1 cellular context compared by ENCODE assay signal in the genomic region with DNA sequence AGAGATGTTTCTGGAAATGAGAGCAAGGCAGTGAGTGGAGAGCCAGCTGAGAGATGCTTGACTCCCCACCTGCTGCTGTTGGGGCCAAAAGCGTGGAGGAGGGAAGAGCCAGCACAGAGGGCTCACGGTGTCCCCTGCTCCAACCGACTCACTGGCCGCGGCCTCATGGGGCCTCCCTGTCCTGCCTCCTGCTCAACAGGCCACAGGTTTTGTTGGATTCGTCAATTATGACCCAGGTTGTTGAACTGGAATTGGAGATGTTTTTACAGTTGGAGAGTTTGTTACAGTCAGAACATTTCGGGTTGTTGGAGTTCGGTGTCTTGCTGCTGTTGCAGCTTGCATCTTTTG.
TF ChIP-seq lines count a peak whose summit lies in the region.

No MANE protein-coding gene starts in this region.

TF ChIP-seq in GM23338, 12 proteins besides CTCF, POLR2A, EP300 and RAD21:
- TF ChIP-seq CREB1 (CRISPR knock-in tag; IDR thresholded peaks at IDR 0.05; ENCODE audit: low read depth): no peak
- no peak for TF ChIP-seq NANOG (IDR thresholded peaks at IDR 0.05; ENCODE audit: borderline replicate concordance)
- TF ChIP-seq, protein P1, sequence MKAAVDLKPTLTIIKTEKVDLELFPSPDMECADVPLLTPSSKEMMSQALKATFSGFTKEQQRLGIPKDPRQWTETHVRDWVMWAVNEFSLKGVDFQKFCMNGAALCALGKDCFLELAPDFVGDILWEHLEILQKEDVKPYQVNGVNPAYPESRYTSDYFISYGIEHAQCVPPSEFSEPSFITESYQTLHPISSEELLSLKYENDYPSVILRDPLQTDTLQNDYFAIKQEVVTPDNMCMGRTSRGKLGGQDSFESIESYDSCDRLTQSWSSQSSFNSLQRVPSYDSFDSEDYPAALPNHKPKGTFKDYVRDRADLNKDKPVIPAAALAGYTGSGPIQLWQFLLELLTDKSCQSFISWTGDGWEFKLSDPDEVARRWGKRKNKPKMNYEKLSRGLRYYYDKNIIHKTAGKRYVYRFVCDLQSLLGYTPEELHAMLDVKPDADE (IDR thresholded peaks at IDR 0.05): no peak
- no peak for TF ChIP-seq ZNF331 (CRISPR knock-in tag; IDR thresholded peaks at IDR 0.05; ENCODE audit: low read depth)
- TF ChIP-seq STAT1 (IDR thresholded peaks at IDR 0.05; ENCODE audit: unreplicated experiment): no peak
- TF ChIP-seq POLR2AphosphoS5 (IDR thresholded peaks at IDR 0.05; ENCODE audit: low read depth): no peak
- TF ChIP-seq JUNB (IDR thresholded peaks at IDR 0.05; ENCODE audit: unreplicated experiment): no peak
- no peak for TF ChIP-seq EZH2 (IDR thresholded peaks at IDR 0.05; ENCODE audit: low read depth, unreplicated experiment)
- no peak for TF ChIP-seq EZH2phosphoT487 (IDR thresholded peaks at IDR 0.05; ENCODE audit: unreplicated experiment)
- TF ChIP-seq, protein P2, sequence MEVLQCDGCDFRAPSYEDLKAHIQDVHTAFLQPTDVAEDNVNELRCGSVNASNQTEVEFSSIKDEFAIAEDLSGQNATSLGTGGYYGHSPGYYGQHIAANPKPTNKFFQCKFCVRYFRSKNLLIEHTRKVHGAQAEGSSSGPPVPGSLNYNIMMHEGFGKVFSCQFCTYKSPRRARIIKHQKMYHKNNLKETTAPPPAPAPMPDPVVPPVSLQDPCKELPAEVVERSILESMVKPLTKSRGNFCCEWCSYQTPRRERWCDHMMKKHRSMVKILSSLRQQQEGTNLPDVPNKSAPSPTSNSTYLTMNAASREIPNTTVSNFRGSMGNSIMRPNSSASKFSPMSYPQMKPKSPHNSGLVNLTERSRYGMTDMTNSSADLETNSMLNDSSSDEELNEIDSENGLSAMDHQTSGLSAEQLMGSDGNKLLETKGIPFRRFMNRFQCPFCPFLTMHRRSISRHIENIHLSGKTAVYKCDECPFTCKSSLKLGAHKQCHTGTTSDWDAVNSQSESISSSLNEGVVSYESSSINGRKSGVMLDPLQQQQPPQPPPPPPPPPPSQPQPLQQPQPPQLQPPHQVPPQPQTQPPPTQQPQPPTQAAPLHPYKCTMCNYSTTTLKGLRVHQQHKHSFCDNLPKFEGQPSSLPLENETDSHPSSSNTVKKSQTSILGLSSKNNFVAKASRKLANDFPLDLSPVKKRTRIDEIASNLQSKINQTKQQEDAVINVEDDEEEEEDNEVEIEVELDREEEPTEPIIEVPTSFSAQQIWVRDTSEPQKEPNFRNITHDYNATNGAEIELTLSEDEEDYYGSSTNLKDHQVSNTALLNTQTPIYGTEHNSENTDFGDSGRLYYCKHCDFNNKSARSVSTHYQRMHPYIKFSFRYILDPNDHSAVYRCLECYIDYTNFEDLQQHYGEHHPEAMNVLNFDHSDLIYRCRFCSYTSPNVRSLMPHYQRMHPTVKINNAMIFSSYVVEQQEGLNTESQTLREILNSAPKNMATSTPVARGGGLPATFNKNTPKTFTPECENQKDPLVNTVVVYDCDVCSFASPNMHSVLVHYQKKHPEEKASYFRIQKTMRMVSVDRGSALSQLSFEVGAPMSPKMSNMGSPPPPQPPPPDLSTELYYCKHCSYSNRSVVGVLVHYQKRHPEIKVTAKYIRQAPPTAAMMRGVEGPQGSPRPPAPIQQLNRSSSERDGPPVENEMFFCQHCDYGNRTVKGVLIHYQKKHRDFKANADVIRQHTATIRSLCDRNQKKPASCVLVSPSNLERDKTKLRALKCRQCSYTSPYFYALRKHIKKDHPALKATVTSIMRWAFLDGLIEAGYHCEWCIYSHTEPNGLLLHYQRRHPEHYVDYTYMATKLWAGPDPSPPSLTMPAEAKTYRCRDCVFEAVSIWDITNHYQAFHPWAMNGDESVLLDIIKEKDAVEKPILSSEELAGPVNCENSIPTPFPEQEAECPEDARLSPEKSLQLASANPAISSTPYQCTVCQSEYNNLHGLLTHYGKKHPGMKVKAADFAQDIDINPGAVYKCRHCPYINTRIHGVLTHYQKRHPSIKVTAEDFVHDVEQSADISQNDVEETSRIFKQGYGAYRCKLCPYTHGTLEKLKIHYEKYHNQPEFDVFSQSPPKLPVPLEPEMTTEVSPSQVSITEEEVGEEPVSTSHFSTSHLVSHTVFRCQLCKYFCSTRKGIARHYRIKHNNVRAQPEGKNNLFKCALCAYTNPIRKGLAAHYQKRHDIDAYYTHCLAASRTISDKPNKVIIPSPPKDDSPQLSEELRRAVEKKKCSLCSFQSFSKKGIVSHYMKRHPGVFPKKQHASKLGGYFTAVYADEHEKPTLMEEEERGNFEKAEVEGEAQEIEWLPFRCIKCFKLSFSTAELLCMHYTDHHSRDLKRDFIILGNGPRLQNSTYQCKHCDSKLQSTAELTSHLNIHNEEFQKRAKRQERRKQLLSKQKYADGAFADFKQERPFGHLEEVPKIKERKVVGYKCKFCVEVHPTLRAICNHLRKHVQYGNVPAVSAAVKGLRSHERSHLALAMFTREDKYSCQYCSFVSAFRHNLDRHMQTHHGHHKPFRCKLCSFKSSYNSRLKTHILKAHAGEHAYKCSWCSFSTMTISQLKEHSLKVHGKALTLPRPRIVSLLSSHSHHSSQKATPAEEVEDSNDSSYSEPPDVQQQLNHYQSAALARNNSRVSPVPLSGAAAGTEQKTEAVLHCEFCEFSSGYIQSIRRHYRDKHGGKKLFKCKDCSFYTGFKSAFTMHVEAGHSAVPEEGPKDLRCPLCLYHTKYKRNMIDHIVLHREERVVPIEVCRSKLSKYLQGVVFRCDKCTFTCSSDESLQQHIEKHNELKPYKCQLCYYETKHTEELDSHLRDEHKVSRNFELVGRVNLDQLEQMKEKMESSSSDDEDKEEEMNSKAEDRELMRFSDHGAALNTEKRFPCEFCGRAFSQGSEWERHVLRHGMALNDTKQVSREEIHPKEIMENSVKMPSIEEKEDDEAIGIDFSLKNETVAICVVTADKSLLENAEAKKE (CRISPR knock-in tag; IDR thresholded peaks at IDR 0.05): no peak
- TF ChIP-seq ZNF114 (CRISPR knock-in tag; IDR thresholded peaks at IDR 0.05): no peak
- TF ChIP-seq, protein P3, sequence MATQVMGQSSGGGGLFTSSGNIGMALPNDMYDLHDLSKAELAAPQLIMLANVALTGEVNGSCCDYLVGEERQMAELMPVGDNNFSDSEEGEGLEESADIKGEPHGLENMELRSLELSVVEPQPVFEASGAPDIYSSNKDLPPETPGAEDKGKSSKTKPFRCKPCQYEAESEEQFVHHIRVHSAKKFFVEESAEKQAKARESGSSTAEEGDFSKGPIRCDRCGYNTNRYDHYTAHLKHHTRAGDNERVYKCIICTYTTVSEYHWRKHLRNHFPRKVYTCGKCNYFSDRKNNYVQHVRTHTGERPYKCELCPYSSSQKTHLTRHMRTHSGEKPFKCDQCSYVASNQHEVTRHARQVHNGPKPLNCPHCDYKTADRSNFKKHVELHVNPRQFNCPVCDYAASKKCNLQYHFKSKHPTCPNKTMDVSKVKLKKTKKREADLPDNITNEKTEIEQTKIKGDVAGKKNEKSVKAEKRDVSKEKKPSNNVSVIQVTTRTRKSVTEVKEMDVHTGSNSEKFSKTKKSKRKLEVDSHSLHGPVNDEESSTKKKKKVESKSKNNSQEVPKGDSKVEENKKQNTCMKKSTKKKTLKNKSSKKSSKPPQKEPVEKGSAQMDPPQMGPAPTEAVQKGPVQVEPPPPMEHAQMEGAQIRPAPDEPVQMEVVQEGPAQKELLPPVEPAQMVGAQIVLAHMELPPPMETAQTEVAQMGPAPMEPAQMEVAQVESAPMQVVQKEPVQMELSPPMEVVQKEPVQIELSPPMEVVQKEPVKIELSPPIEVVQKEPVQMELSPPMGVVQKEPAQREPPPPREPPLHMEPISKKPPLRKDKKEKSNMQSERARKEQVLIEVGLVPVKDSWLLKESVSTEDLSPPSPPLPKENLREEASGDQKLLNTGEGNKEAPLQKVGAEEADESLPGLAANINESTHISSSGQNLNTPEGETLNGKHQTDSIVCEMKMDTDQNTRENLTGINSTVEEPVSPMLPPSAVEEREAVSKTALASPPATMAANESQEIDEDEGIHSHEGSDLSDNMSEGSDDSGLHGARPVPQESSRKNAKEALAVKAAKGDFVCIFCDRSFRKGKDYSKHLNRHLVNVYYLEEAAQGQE (IDR thresholded peaks at IDR 0.05; ENCODE audit: unreplicated experiment): no peak
